Comparison of ENCODE assay signal across 1 cellular context in genomic region chr17:59695943-59696681, GRCh38.
TF ChIP-seq lines count a peak whose summit lies in the region.

No MANE protein-coding gene starts in this region.

TF ChIP-seq in WTC11, 78 proteins besides CTCF, POLR2A, EP300 and RAD21 (continued from another document):
- TF ChIP-seq AFF4 (CRISPR knock-in tag; IDR thresholded peaks at IDR 0.05; ENCODE audit: borderline replicate concordance) (no peak), ATF1 (CRISPR knock-in tag; IDR thresholded peaks at IDR 0.05) (no peak), ZNF425 (CRISPR knock-in tag; conservative IDR thresholded peaks at IDR 0.05) (no peak), ZNF423 (CRISPR knock-in tag; IDR thresholded peaks at IDR 0.05) (no peak)
